ENCODE assay signal across 8 cellular contexts in genomic region chr3:184262166-184262926, GRCh38. TPM values are rescaled to one million over a fixed set of nuclear protein-coding genes. Genes with fewer than 3 reads are reported as not detected.
DNase-seq lines count a peak whose midpoint lies in the region; ATAC-seq and TF ChIP-seq lines count a peak whose summit lies in the region.

No MANE protein-coding gene starts in this region.

- POLR2A ChIA-PET in PC-3 (lab: Charles Lee; ENCODE audit: unreplicated experiment) = interaction anchor here (0.6 kb wide), 1 partner anchor 51 kb away, joined by 3 read pairs; no protein-coding TSS in a partner anchor

- ATAC-seq in PC-3 (no peak), GM19395 (IDR thresholded peaks at IDR 0.05; ENCODE audit: unreplicated experiment) (no peak), GM21529 (IDR thresholded peaks at IDR 0.05; ENCODE audit: unreplicated experiment) (no peak)

- peaks cover 13% of the 10 kb centered on the region for H3K4me1 ChIP-seq in PC-3 (ENCODE audit: insufficient read depth, low read length)
- H3K4me1 ChIP-seq in neuron (ENCODE audit: insufficient read depth, low read length) = peaks cover 10% of the 10 kb centered on the region

- TF ChIP-seq CTCF in PC-3 (conservative IDR thresholded peaks at IDR 0.05; ENCODE audit: low read depth, low read length) = no peak

- H3K9ac ChIP-seq in PC-3 (ENCODE audit: low read length) = no peak overlapping the region

- CTCF ChIA-PET in PC-3 (lab: Charles Lee) = no interaction called here

- intact Hi-C loops in PC-3 (cut with micrococcal nuclease) = no loop called here

- H3K79me2 ChIP-seq in PC-3 (ENCODE audit: low read length) = no peaks in the 10 kb centered on the region

- H2AFZ ChIP-seq in PC-3 (ENCODE audit: low read length) = peak overlapping the region; percentile 93
- peak overlapping the region; percentile 31 for H2AFZ ChIP-seq in neuron (ENCODE audit: low read depth, low read length)

- no peaks in the 10 kb centered on the region for H3K27me3 ChIP-seq in PC-3 (ENCODE audit: low read length)
- peaks cover 9% of the 10 kb centered on the region for H3K27me3 ChIP-seq in neuron (ENCODE audit: insufficient read depth, low read length)

- H3K36me3 ChIP-seq in PC-3 (ENCODE audit: low read depth, low read length) (no peaks in the 10 kb centered on the region), neuron (ENCODE audit: insufficient read depth, low read length) (no peaks in the 10 kb centered on the region)

- H3K9me2 ChIP-seq in PC-3 (replicated peaks; ENCODE audit: low read length) = no peaks in the 10 kb centered on the region

- peak overlapping the region; percentile 75 for H3K4me3 ChIP-seq in PC-3 (ENCODE audit: low read length)
- H3K4me3 ChIP-seq in neuron (ENCODE audit: low read length) = peak overlapping the region; percentile 50

- no peaks in the 10 kb centered on the region for H3F3A ChIP-seq in PC-3 (ENCODE audit: low read length, unreplicated experiment)

- peak overlapping the region; percentile 99 for H3K4me2 ChIP-seq in PC-3 (ENCODE audit: low read length)

- DNase-seq in stimulated activated CD4-positive, alpha-beta T cell treated with anti-CD3 and anti-CD28 coated beads, Interleukin-15, amount 100 ng/mL, for 24 hours = peak; percentile 53
- no peak for DNase-seq in stimulated activated CD4-positive, alpha-beta T cell treated with anti-CD3 and anti-CD28 coated beads, Interleukin-12 subunit alpha, Interleukin-12 subunit beta, amount 100 ng/mL, for 4 hours
- no peak for DNase-seq in PC-3
- peak; percentile 58 for DNase-seq in cerebellum (ENCODE audit: low spot score)
- no peak for DNase-seq in germinal center (ENCODE audit: low spot score)

- no TSS peak for BruUV-seq in PC-3 (replicated peaks; lab: Mats Ljungman, UMichigan)

- H3K9me3 ChIP-seq in PC-3 (ENCODE audit: low read length) = no peaks in the 10 kb centered on the region
- no peaks in the 10 kb centered on the region for H3K9me3 ChIP-seq in neuron (ENCODE audit: low read length)

- H3K27ac ChIP-seq in PC-3 (ENCODE audit: low read length) = no peak overlapping the region

- H4K20me1 ChIP-seq in PC-3 (ENCODE audit: low read length) = peaks cover 12% of the 10 kb centered on the region; the same call in 1 of the 2 replicates

RNA-seq across cellular contexts. Expression of gene CAMK2N2, which starts 1.0 kb away (rescaled TPM):
- total RNA-seq in PC-3 (2014; rRNA removed) (1.1 and 1.2 TPM in 2 replicates), cerebellum (5.8 TPM)

RNA-seq across cellular contexts. Expression of gene EEF1AKMT4, which starts 12.9 kb away (rescaled TPM):
- total RNA-seq in PC-3 (2014; rRNA removed) (27.3 and 37.8 TPM in 2 replicates), cerebellum (0.91 TPM)

RNA-seq across cellular contexts. Expression of gene ECE2, which starts 13.5 kb away (rescaled TPM):
- total RNA-seq in PC-3 (2014; rRNA removed) = not detected in 2 replicates
- 10.1 TPM for total RNA-seq in cerebellum

RNA-seq across cellular contexts. Expression of gene ALG3, which starts 13.6 kb away (rescaled TPM):
- total RNA-seq in PC-3 (2014; rRNA removed) = 65.9 and 89.0 TPM in 2 replicates
- 13.7 TPM for total RNA-seq in cerebellum

RNA-seq across cellular contexts. Expression of gene VWA5B2, which starts 33.0 kb away (rescaled TPM):
- total RNA-seq in PC-3 (2014; rRNA removed) (1.4 and 1.9 TPM in 2 replicates), cerebellum (6.6 TPM)

Comparison
In these comparisons a context has a peak if more than half of its experiments do, and no peak if none do; other contexts are left out.
1. DNase-seq: peak in stimulated activated CD4-positive, alpha-beta T cell treated with anti-CD3 and anti-CD28 coated beads, Interleukin-15, amount 100 ng/mL, for 24 hours (single experiment) and cerebellum (single experiment); none in stimulated activated CD4-positive, alpha-beta T cell treated with anti-CD3 and anti-CD28 coated beads, Interleukin-12 subunit alpha, Interleukin-12 subunit beta, amount 100 ng/mL, for 4 hours (single experiment), PC-3 (single experiment) and germinal center (single experiment).
2. RNA of gene EEF1AKMT4, which starts 12.9 kb away (total RNA-seq): 27.3 to 37.8 TPM in PC-3; 0.91 TPM in cerebellum (single experiment); every median in the first group is over 10 times any median in the second.
3. RNA of gene ECE2, which starts 13.5 kb away (total RNA-seq): 10.1 TPM in cerebellum (single experiment); not detected in PC-3; every median in the first group is over 10 times any median in the second.